Comparison of ENCODE assay signal across 20 cellular contexts in genomic region chr15:53009093-53009492, GRCh38.
"Had no signal": no experiment of that assay in that cellular context is flagged by ENCODE, and none has a peak within 500 bp of the region (broad histone marks: within the 10 kb centered on the region; RNA-seq: fewer than 3 reads in every experiment).

No MANE protein-coding gene starts in this region.

- FAIRE-seq: HepG2, RCC 7860 had no signal

- H3K27me3 ChIP-seq: MG63, SJSA1 had no signal

- H3K36me3 ChIP-seq: MG63, SJSA1 had no signal

- H3K27ac ChIP-seq: SJSA1, SK-N-MC had no signal

- H3K4me3 ChIP-seq: MG63, SJSA1, SK-N-MC had no signal

- DNase-seq: IMR-90, Karpas-422, KG1, MG63, NCI-H1092, NCI-H1436, NCI-H187, NCI-H2029 treated with DMSO at 0.1 percent for 48 hours, NCI-H2171 treated with DMSO at 0.1 percent for 48 hours, NCI-H226, NCI-H446, NCI-H510A, NCI-H526, Right ventricle myocardium superior, RPMI8226, SIG-M5 had no signal

- H3K9me3 ChIP-seq: MG63, SJSA1 had no signal

- ATAC-seq: HepG2 had no signal

- H3K4me1 ChIP-seq: SJSA1 had no signal
